ENCODE assay signal across 1 cellular context in the genomic region with DNA sequence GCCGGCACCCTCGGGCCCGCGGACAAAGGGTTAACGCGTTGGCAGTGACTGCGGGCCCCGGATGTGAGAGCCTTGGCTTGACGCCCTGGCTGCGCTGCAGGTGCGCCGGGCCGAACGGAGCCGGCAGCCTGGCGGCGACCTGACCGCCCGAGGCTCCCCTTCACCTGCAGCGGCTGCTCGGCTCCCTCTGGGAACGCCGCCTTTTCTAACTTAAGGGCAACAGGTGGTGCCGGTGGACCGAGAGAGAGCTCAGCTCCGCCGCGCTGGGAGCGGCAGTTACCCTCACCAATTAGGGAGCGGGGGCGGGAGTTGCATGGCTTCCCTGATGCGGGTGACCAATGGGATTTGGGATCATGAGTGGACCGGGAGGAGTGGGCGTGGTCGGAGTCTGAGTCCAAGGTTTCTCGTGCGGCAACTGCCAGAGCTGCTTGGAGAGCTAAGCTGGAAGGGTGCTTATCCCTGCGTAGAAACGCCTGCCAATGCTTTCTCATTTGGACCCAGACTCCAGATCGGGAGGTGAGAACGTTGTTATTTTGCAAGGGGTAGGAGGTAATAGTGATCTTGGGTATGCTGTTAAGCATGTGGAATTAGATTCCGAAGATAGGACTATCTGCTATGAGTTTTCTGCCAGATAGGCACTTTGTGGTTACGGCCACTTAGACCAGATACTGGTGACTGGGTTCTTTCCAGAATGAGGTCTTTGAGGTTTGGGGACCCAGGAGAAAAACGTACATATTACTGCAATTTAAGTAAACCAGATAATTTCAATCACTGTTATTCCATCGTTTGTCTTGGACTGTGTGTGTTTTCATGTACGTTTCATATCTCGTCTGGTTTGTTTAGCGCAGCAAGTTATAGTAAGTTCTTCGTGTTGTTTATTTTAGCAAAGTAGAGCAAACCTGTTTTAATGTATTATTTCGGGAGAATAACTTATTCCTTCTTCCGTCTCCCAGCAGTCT.
A peak's percentile ranks its signal among the peaks of the same experiment; 100 is the strongest.
TF ChIP-seq lines count a peak whose summit lies in the region.

A gene with protein sequence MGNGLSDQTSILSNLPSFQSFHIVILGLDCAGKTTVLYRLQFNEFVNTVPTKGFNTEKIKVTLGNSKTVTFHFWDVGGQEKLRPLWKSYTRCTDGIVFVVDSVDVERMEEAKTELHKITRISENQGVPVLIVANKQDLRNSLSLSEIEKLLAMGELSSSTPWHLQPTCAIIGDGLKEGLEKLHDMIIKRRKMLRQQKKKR (plus strand): TSS at position 421 of the 959 bp plus-strand sequence. CDS start 622 bp downstream, outside the sequence.

TF ChIP-seq in HEK293, 187 proteins besides CTCF, POLR2A, EP300 and RAD21 (continued from another document and continues in another):
- TF ChIP-seq, protein P1, sequence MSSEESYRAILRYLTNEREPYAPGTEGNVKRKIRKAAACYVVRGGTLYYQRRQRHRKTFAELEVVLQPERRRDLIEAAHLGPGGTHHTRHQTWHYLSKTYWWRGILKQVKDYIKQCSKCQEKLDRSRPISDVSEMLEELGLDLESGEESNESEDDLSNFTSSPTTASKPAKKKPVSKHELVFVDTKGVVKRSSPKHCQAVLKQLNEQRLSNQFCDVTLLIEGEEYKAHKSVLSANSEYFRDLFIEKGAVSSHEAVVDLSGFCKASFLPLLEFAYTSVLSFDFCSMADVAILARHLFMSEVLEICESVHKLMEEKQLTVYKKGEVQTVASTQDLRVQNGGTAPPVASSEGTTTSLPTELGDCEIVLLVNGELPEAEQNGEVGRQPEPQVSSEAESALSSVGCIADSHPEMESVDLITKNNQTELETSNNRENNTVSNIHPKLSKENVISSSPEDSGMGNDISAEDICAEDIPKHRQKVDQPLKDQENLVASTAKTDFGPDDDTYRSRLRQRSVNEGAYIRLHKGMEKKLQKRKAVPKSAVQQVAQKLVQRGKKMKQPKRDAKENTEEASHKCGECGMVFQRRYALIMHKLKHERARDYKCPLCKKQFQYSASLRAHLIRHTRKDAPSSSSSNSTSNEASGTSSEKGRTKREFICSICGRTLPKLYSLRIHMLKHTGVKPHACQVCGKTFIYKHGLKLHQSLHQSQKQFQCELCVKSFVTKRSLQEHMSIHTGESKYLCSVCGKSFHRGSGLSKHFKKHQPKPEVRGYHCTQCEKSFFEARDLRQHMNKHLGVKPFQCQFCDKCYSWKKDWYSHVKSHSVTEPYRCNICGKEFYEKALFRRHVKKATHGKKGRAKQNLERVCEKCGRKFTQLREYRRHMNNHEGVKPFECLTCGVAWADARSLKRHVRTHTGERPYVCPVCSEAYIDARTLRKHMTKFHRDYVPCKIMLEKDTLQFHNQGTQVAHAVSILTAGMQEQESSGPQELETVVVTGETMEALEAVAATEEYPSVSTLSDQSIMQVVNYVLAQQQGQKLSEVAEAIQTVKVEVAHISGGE (tag by site-specific recombination; conservative IDR thresholded peaks at IDR 0.05; ENCODE audit: low read depth) = 0 out of 2 replicates have a peak, but pooled peaks have one; percentile 26
- TF ChIP-seq GLI2 (tag by site-specific recombination; IDR thresholded peaks at IDR 0.05; ENCODE audit: borderline replicate concordance, low read depth) = no peak
- no peak; the same call in 1 of the 2 replicates for TF ChIP-seq ZBTB8A (tag by site-specific recombination; IDR thresholded peaks at IDR 0.05)
- TF ChIP-seq GLI4 (tag by site-specific recombination; IDR thresholded peaks at IDR 0.05) = no peak
- no peak; the same call in 1 of the 2 replicates for TF ChIP-seq ZSCAN30 (tag by site-specific recombination; IDR thresholded peaks at IDR 0.05)
- no peak for TF ChIP-seq ZNF596 (tag by site-specific recombination; IDR thresholded peaks at IDR 0.05)
- TF ChIP-seq ZNF701 (tag by site-specific recombination; IDR thresholded peaks at IDR 0.05) = no peak
- TF ChIP-seq, protein P2, sequence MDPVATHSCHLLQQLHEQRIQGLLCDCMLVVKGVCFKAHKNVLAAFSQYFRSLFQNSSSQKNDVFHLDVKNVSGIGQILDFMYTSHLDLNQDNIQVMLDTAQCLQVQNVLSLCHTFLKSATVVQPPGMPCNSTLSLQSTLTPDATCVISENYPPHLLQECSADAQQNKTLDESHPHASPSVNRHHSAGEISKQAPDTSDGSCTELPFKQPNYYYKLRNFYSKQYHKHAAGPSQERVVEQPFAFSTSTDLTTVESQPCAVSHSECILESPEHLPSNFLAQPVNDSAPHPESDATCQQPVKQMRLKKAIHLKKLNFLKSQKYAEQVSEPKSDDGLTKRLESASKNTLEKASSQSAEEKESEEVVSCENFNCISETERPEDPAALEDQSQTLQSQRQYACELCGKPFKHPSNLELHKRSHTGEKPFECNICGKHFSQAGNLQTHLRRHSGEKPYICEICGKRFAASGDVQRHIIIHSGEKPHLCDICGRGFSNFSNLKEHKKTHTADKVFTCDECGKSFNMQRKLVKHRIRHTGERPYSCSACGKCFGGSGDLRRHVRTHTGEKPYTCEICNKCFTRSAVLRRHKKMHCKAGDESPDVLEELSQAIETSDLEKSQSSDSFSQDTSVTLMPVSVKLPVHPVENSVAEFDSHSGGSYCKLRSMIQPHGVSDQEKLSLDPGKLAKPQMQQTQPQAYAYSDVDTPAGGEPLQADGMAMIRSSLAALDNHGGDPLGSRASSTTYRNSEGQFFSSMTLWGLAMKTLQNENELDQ (tag by site-specific recombination; IDR thresholded peaks at IDR 0.05; ENCODE audit: low read depth) = no peak
- TF ChIP-seq ZNF114 (tag by site-specific recombination; IDR thresholded peaks at IDR 0.05) = no peak
- no peak for TF ChIP-seq ZNF544 (tag by site-specific recombination; IDR thresholded peaks at IDR 0.05)
- TF ChIP-seq, protein P3, sequence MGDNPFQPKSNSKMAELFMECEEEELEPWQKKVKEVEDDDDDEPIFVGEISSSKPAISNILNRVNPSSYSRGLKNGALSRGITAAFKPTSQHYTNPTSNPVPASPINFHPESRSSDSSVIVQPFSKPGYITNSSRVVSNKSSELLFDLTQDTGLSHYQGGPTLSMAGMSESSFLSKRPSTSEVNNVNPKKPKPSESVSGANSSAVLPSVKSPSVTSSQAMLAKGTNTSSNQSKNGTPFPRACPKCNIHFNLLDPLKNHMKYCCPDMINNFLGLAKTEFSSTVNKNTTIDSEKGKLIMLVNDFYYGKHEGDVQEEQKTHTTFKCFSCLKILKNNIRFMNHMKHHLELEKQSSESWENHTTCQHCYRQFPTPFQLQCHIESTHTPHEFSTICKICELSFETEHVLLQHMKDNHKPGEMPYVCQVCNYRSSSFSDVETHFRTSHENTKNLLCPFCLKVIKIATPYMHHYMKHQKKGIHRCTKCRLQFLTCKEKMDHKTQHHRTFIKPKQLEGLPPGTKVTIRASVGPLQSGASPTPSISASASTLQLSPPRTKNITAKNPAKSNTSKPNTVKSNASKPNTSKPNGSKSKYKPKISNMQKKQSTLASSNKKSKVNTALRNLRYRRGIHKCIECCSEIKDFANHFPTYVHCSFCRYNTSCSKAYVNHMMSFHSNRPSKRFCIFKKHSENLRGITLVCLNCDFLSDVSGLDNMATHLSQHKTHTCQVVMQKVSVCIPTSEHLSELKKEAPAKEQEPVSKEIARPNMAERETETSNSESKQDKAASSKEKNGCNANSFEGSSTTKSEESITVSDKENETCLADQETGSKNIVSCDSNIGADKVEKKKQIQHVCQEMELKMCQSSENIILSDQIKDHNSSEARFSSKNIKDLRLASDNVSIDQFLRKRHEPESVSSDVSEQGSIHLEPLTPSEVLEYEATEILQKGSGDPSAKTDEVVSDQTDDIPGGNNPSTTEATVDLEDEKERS (tag by site-specific recombination; IDR thresholded peaks at IDR 0.05) = no peak
- TF ChIP-seq ZNF140 (tag by site-specific recombination; IDR thresholded peaks at IDR 0.05) = no peak
- TF ChIP-seq ZBTB1 (tag by site-specific recombination; IDR thresholded peaks at IDR 0.05) = no peak
- no peak for TF ChIP-seq ZFP3 (tag by site-specific recombination; IDR thresholded peaks at IDR 0.05; ENCODE audit: low read depth)
- TF ChIP-seq, protein P4, sequence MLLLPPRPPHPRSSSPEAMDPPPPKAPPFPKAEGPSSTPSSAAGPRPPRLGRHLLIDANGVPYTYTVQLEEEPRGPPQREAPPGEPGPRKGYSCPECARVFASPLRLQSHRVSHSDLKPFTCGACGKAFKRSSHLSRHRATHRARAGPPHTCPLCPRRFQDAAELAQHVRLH (tag by site-specific recombination; IDR thresholded peaks at IDR 0.05) = no peak
- TF ChIP-seq, protein P5, sequence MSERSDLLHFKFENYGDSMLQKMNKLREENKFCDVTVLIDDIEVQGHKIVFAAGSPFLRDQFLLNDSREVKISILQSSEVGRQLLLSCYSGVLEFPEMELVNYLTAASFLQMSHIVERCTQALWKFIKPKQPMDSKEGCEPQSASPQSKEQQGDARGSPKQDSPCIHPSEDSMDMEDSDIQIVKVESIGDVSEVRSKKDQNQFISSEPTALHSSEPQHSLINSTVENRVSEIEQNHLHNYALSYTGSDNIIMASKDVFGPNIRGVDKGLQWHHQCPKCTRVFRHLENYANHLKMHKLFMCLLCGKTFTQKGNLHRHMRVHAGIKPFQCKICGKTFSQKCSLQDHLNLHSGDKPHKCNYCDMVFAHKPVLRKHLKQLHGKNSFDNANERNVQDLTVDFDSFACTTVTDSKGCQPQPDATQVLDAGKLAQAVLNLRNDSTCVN (tag by site-specific recombination; optimal IDR thresholded peaks at IDR 0.05) = peak; percentile 50
- no peak for TF ChIP-seq ZNF777 (tag by site-specific recombination; IDR thresholded peaks at IDR 0.05; ENCODE audit: borderline replicate concordance)
- peak; percentile 82 for TF ChIP-seq SP2 (tag by site-specific recombination; IDR thresholded peaks at IDR 0.05)
- no peak for TF ChIP-seq YY2 (tag by site-specific recombination; IDR thresholded peaks at IDR 0.05)
- TF ChIP-seq ZNF274 (IDR thresholded peaks at IDR 0.05; ENCODE audit: low read length) = no peak
- no peak for TF ChIP-seq ZNF274 (tag by site-specific recombination; IDR thresholded peaks at IDR 0.05; ENCODE audit: borderline replicate concordance)
- TF ChIP-seq, protein P6, sequence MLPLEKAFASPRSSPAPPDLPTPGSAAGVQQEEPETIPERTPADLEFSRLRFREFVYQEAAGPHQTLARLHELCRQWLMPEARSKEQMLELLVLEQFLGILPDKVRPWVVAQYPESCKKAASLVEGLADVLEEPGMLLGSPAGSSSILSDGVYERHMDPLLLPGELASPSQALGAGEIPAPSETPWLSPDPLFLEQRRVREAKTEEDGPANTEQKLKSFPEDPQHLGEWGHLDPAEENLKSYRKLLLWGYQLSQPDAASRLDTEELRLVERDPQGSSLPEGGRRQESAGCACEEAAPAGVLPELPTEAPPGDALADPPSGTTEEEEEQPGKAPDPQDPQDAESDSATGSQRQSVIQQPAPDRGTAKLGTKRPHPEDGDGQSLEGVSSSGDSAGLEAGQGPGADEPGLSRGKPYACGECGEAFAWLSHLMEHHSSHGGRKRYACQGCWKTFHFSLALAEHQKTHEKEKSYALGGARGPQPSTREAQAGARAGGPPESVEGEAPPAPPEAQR (tag by site-specific recombination; IDR thresholded peaks at IDR 0.05) = no peak
- TF ChIP-seq ZNF16 (tag by site-specific recombination; IDR thresholded peaks at IDR 0.05; ENCODE audit: low read depth) = no peak
- TF ChIP-seq, protein P7, sequence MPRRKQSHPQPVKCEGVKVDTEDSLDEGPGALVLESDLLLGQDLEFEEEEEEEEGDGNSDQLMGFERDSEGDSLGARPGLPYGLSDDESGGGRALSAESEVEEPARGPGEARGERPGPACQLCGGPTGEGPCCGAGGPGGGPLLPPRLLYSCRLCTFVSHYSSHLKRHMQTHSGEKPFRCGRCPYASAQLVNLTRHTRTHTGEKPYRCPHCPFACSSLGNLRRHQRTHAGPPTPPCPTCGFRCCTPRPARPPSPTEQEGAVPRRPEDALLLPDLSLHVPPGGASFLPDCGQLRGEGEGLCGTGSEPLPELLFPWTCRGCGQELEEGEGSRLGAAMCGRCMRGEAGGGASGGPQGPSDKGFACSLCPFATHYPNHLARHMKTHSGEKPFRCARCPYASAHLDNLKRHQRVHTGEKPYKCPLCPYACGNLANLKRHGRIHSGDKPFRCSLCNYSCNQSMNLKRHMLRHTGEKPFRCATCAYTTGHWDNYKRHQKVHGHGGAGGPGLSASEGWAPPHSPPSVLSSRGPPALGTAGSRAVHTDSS (tag by site-specific recombination; IDR thresholded peaks at IDR 0.05) = no peak
- TF ChIP-seq ZNF837 (tag by site-specific recombination; IDR thresholded peaks at IDR 0.05) = no peak
- no peak for TF ChIP-seq ZNF510 (tag by site-specific recombination; IDR thresholded peaks at IDR 0.05; ENCODE audit: insufficient replicate concordance)
- TF ChIP-seq, protein P8, sequence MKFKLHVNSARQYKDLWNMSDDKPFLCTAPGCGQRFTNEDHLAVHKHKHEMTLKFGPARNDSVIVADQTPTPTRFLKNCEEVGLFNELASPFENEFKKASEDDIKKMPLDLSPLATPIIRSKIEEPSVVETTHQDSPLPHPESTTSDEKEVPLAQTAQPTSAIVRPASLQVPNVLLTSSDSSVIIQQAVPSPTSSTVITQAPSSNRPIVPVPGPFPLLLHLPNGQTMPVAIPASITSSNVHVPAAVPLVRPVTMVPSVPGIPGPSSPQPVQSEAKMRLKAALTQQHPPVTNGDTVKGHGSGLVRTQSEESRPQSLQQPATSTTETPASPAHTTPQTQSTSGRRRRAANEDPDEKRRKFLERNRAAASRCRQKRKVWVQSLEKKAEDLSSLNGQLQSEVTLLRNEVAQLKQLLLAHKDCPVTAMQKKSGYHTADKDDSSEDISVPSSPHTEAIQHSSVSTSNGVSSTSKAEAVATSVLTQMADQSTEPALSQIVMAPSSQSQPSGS (tag by site-specific recombination; IDR thresholded peaks at IDR 0.05; ENCODE audit: low read depth) = no peak
- no peak for TF ChIP-seq IKZF3 (tag by site-specific recombination; IDR thresholded peaks at IDR 0.05)
- no peak for TF ChIP-seq ZNF404 (tag by site-specific recombination; IDR thresholded peaks at IDR 0.05)
- TF ChIP-seq KLF8 (tag by site-specific recombination; IDR thresholded peaks at IDR 0.05) = peak; percentile 1; the same call in 1 of the 2 replicates
- TF ChIP-seq ZNF211 (tag by site-specific recombination; IDR thresholded peaks at IDR 0.05; ENCODE audit: low read depth) = no peak
- TF ChIP-seq PRDM1 (tag by site-specific recombination; IDR thresholded peaks at IDR 0.05) = no peak
- TF ChIP-seq, protein P9, sequence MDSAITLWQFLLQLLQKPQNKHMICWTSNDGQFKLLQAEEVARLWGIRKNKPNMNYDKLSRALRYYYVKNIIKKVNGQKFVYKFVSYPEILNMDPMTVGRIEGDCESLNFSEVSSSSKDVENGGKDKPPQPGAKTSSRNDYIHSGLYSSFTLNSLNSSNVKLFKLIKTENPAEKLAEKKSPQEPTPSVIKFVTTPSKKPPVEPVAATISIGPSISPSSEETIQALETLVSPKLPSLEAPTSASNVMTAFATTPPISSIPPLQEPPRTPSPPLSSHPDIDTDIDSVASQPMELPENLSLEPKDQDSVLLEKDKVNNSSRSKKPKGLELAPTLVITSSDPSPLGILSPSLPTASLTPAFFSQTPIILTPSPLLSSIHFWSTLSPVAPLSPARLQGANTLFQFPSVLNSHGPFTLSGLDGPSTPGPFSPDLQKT (IDR thresholded peaks at IDR 0.05; ENCODE audit: borderline replicate concordance, low read depth, low read length) = no peak
- TF ChIP-seq KLF10 (tag by site-specific recombination; IDR thresholded peaks at IDR 0.05) = no peak
- peak; percentile 20 for TF ChIP-seq ZBTB17 (tag by site-specific recombination; IDR thresholded peaks at IDR 0.05)
- no peak for TF ChIP-seq ZBTB20 (tag by site-specific recombination; IDR thresholded peaks at IDR 0.05)
- TF ChIP-seq TCF7L2 (IDR thresholded peaks at IDR 0.05; ENCODE audit: borderline replicate concordance, low read depth, low read length) = no peak
- TF ChIP-seq ZNF394 (tag by site-specific recombination; IDR thresholded peaks at IDR 0.05; ENCODE audit: borderline replicate concordance) = no peak
- no peak for TF ChIP-seq ZNF776 (tag by site-specific recombination; IDR thresholded peaks at IDR 0.05; ENCODE audit: borderline replicate concordance)
- no peak for TF ChIP-seq ZNF248 (tag by site-specific recombination; IDR thresholded peaks at IDR 0.05)
- no peak; the same call in 1 of the 2 replicates for TF ChIP-seq ZNF391 (tag by site-specific recombination; IDR thresholded peaks at IDR 0.05; ENCODE audit: borderline replicate concordance, low read depth)
- no peak for TF ChIP-seq ZNF560 (tag by site-specific recombination; IDR thresholded peaks at IDR 0.05; ENCODE audit: borderline replicate concordance)
